Comparison of ENCODE assay signal across 8 cellular contexts in genomic region chr16:28823291-28823718, GRCh38. TPM values are rescaled to one million over a fixed set of nuclear protein-coding genes. Genes with fewer than 3 reads are reported as not detected.
DNase-seq lines count a peak whose midpoint lies in the region; ATAC-seq and TF ChIP-seq lines count a peak whose summit lies in the region.

No MANE protein-coding gene starts in this region.

- peaks cover 25% of the 10 kb centered on the region for H4K20me1 ChIP-seq in OCI-LY3 (ENCODE audit: insufficient read depth, low read length)

- H3K9me3 ChIP-seq in A673 (ENCODE audit: low read depth, low read length, poor library complexity, severe bottlenecking) (no peaks in the 10 kb centered on the region), OCI-LY3 (ENCODE audit: insufficient read depth, low read length) (no peaks in the 10 kb centered on the region)

- H3K4me3 Mint-ChIP-seq in effector memory CD8-positive, alpha-beta T cell, result peak overlapping the region; percentile 90 to 92
- peak overlapping the region; percentile 76 to 100 (median 96) for H3K4me3 Mint-ChIP-seq in naive thymus-derived CD8-positive, alpha-beta T cell

- TF ChIP-seq CTCF in A673 (conservative IDR thresholded peaks at IDR 0.05; ENCODE audit: low read depth, low read length) (no peak), OCI-LY3 (IDR thresholded peaks at IDR 0.05; ENCODE audit: low read depth, low read length) (no peak)

- peaks cover 38% of the 10 kb centered on the region for H3K36me3 ChIP-seq in A673 (ENCODE audit: insufficient read depth, low read length, poor library complexity, severe bottlenecking)
- H3K36me3 ChIP-seq in OCI-LY3 (replicated peaks; ENCODE audit: low read depth, low read length), result peaks cover 42% of the 10 kb centered on the region

- H3K27ac ChIP-seq in A673 (ENCODE audit: low read depth, low read length, poor library complexity, severe bottlenecking) (peak overlapping the region; percentile 100), OCI-LY3 (ENCODE audit: low read length) (peak overlapping the region; percentile 95)

- H3K9me3 Mint-ChIP-seq in effector memory CD8-positive, alpha-beta T cell, result no peaks in the 10 kb centered on the region
- no peaks in the 10 kb centered on the region for H3K9me3 Mint-ChIP-seq in naive thymus-derived CD8-positive, alpha-beta T cell

- peaks cover 49% of the 10 kb centered on the region for H3K36me3 Mint-ChIP-seq in effector memory CD8-positive, alpha-beta T cell (ENCODE audit: insufficient read depth)
- H3K36me3 Mint-ChIP-seq in naive thymus-derived CD8-positive, alpha-beta T cell, result peaks cover 0 to 39% (median 10%) of the 10 kb centered on the region in 3 donors

- H3K79me2 ChIP-seq in OCI-LY3 (ENCODE audit: low read length), result peaks cover 62% of the 10 kb centered on the region

- in situ Hi-C loops in ACHN (cut with HindIII; ENCODE audit: low pct_ligation_motif_present, low pct_unique_long_range_greater_than_20kb, low sequenced_read_pairs), result no loop called here

- peak overlapping the region; percentile 95 to 99 for H3K27ac Mint-ChIP-seq in effector memory CD8-positive, alpha-beta T cell
- H3K27ac Mint-ChIP-seq in naive thymus-derived CD8-positive, alpha-beta T cell, result peak overlapping the region in 8 of 10 donors; percentile 66 to 100 (median 96)

- no peaks in the 10 kb centered on the region for H3K27me3 Mint-ChIP-seq in effector memory CD8-positive, alpha-beta T cell
- H3K27me3 Mint-ChIP-seq in naive thymus-derived CD8-positive, alpha-beta T cell, result peaks cover 0 to 4% (median 0%) of the 10 kb centered on the region in 5 donors

- intact Hi-C loops in A673 (cut with micrococcal nuclease; ENCODE audit: unreplicated experiment), result no loop called here

- no peak overlapping the region for H2AFZ ChIP-seq in OCI-LY3 (ENCODE audit: low read depth, low read length)

- DNase-seq in A673 (ENCODE audit: low spot score) (no peak), ACHN (no peak), SKM-1 (lab: John Stamatoyannopoulos, UW; ENCODE audit: unreplicated experiment) (no peak)
- peak in 1 of 3 experiments; percentile 39 for DNase-seq in effector memory CD8-positive, alpha-beta T cell
- peak in 3 of 10 donors; percentile 60 to 77 (median 69) for DNase-seq in naive thymus-derived CD8-positive, alpha-beta T cell
- DNase-seq in stimulated activated CD4-positive, alpha-beta T cell treated with anti-CD3 and anti-CD28 coated beads, Interleukin-15, amount 100 ng/mL, for 24 hours, result no peak

- no peaks in the 10 kb centered on the region for H3K27me3 ChIP-seq in A673 (replicated peaks; ENCODE audit: insufficient read depth, low read depth, low read length, poor library complexity)
- no peaks in the 10 kb centered on the region for H3K27me3 ChIP-seq in OCI-LY3 (ENCODE audit: low read depth, low read length)

- peaks cover 26% of the 10 kb centered on the region for H3K4me1 ChIP-seq in A673 (ENCODE audit: insufficient read depth, low read length, poor library complexity, severe bottlenecking)
- H3K4me1 ChIP-seq in OCI-LY3 (ENCODE audit: low read length), result peaks cover 11% of the 10 kb centered on the region

- POLR2A ChIA-PET in A673 (lab: Charles Lee; ENCODE audit: low non-redundant PET), result interaction anchor here (0.5 to 1.0 kb wide), 5 partner anchors 36 to 1235 kb away, joined by 4 to 11 read pairs (median 7); no protein-coding TSS in a partner anchor
- POLR2A ChIA-PET in naive thymus-derived CD8-positive, alpha-beta T cell (lab: Charles Lee), result interaction anchor here (0.7 to 6.0 kb wide), 21 partner anchors 15 to 985 kb away, joined by 3 to 99 read pairs (median 6); partner anchors contain the start of genes APOBR, CLN3, LAT and NFATC2IP

- no TSS peak for BruUV-seq in A673 (replicated peaks; lab: Mats Ljungman, UMichigan)

- peak overlapping the region; percentile 99 for H3K4me3 ChIP-seq in A673 (ENCODE audit: low read depth, low read length, poor library complexity, severe bottlenecking)
- peak overlapping the region; percentile 96 for H3K4me3 ChIP-seq in OCI-LY3 (ENCODE audit: low read length)

- peak overlapping the region; percentile 99 for H3K9ac ChIP-seq in OCI-LY3 (ENCODE audit: low read length)

- H3K4me2 ChIP-seq in OCI-LY3 (ENCODE audit: low read length), result peak overlapping the region; percentile 58

- ATAC-seq in GM19455 (IDR thresholded peaks at IDR 0.05; ENCODE audit: unreplicated experiment), result peak; percentile 36
- ATAC-seq in effector memory CD8-positive, alpha-beta T cell (replicated peaks), result peak; percentile 5
- ATAC-seq in naive thymus-derived CD8-positive, alpha-beta T cell, result peak; percentile 23 to 24

- CTCF ChIA-PET in A673 (lab: Charles Lee), result interaction anchor here (0.6 kb wide), 1 partner anchor 1139 kb away, joined by 4 read pairs; no protein-coding TSS in a partner anchor

- H3K4me1 Mint-ChIP-seq in effector memory CD8-positive, alpha-beta T cell (ENCODE audit: low read depth in 2 of 2), result peaks cover 20 to 41% of the 10 kb centered on the region in 2 donors
- peaks cover 23 to 57% (median 49%) of the 10 kb centered on the region in 4 donors for H3K4me1 Mint-ChIP-seq in naive thymus-derived CD8-positive, alpha-beta T cell

RNA-seq across cellular contexts. Expression of gene ATXN2L, which starts 0.5 kb away (rescaled TPM):
- total RNA-seq in A673 (2021), result 330 and 335 TPM in 2 replicates
- total RNA-seq in naive thymus-derived CD8-positive, alpha-beta T cell, result 100 to 1,000 TPM; 310 to 339 TPM
- polyA plus RNA-seq in naive thymus-derived CD8-positive, alpha-beta T cell, result 10 to 100 TPM; 14.2 to 28.4 (median 19.5) TPM

RNA-seq across cellular contexts. Expression of gene TUFM, which starts 22.8 kb away (rescaled TPM):
- total RNA-seq in A673 (2021), result 228 and 244 TPM in 2 replicates
- total RNA-seq in naive thymus-derived CD8-positive, alpha-beta T cell, result 100 to 1,000 TPM; 117 to 120 TPM
- polyA plus RNA-seq in naive thymus-derived CD8-positive, alpha-beta T cell, result 100 to 1,000 TPM; 141 to 155 (median 152) TPM

RNA-seq across cellular contexts. Expression of gene SH2B1, which starts 40.3 kb away (rescaled TPM):
- total RNA-seq in A673 (2021), result 55.9 and 57.8 TPM in 2 replicates
- 100 to 1,000 TPM; 110 to 117 TPM for total RNA-seq in naive thymus-derived CD8-positive, alpha-beta T cell
- polyA plus RNA-seq in naive thymus-derived CD8-positive, alpha-beta T cell, result 1 to 10 TPM; 1.1 to 2.5 (median 2.2) TPM

RNA-seq across cellular contexts. Expression of gene ATP2A1, which starts 55.0 kb away (rescaled TPM):
- 3.0 and 3.5 TPM in 2 replicates for total RNA-seq in A673 (2021)
- total RNA-seq in naive thymus-derived CD8-positive, alpha-beta T cell, result 1 to 10 TPM in 1 of 2 experiments, under 1 TPM in 1; 0.58 to 1.2 TPM
- polyA plus RNA-seq in naive thymus-derived CD8-positive, alpha-beta T cell, result not detected
